In genomic region chr10:8844141-8844540, GRCh38 we compare ENCODE assay signal across 5 cellular contexts.
"Had no signal": no experiment of that assay in that cellular context is flagged by ENCODE, and none has a peak within 500 bp of the region (broad histone marks: within the 10 kb centered on the region; RNA-seq: fewer than 3 reads in every experiment).

No MANE protein-coding gene starts in this region.

- H3K4me1 Mint-ChIP-seq: IgD-negative memory B cell had no signal

- ATAC-seq: HepG2, K562 had no signal

- H3K27me3 Mint-ChIP-seq: IgD-negative memory B cell had no signal

- H3K4me3 ChIP-seq: K562 had no signal

- H3K27ac Mint-ChIP-seq: IgD-negative memory B cell had no signal

- H3K36me3 Mint-ChIP-seq: IgD-negative memory B cell had no signal

- DNase-seq: IMR-90 had no signal

- H3K27ac ChIP-seq: HL-60 had no signal

- H3K4me3 Mint-ChIP-seq: IgD-negative memory B cell had no signal
